Comparison of ENCODE assay signal across 8 cellular contexts in the genomic region with DNA sequence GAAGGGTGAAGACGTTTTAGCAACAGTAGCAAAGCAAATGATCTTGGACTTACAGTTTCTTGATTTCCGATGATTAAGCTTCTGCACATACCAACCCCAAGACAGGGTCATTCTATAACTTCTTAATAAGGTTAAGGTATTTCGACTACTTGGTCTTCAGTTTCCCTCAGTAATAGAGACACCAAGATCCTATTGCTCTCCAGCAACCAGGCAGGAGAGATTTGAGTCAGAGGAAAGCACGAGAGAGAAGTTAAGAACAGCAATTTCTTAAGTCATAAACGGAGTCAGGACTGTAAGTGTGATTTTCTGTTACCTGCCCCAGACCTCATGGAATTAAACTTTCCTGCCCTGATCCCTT.
DNase-seq lines count a peak whose midpoint lies in the region; ATAC-seq, FAIRE-seq and TF ChIP-seq lines count a peak whose summit lies in the region.

No MANE protein-coding gene starts in this region.

- dilution Hi-C loops in keratinocyte (cut with MboI; ENCODE audit: extremely low pct_ligation_motif_present, low sequenced_read_pairs), result no loop called here

- FAIRE-seq in keratinocyte (lab: Jason Lieb, UNC), result no peak

- no peaks in the 10 kb centered on the region for H3K9me1 ChIP-seq in keratinocyte (ENCODE audit: control insufficient read depth, extremely low read depth, insufficient read depth, low read length)

- H3K27me3 ChIP-seq in NT2/D1 (ENCODE audit: insufficient read depth, insufficient read length) (peaks cover 7% of the 10 kb centered on the region), keratinocyte (ENCODE audit: control insufficient read depth, extremely low read depth, insufficient read depth, low read length) (no peaks in the 10 kb centered on the region), tibial nerve (no peaks in the 10 kb centered on the region)

- H3K4me1 ChIP-seq in NT2/D1 (ENCODE audit: insufficient read depth, insufficient read length), result no peaks in the 10 kb centered on the region
- peaks cover 12% of the 10 kb centered on the region for H3K4me1 ChIP-seq in keratinocyte (ENCODE audit: control insufficient read depth, extremely low read depth, insufficient read depth, low read length)
- peaks cover 0 to 16% (median 6%) of the 10 kb centered on the region in 4 donors for H3K4me1 ChIP-seq in tibial nerve

- H3K4me3 Mint-ChIP-seq in activated T-cell treated with anti-CD3 and anti-CD28 coated beads, Interleukin-2, amount 50 U/mL, for 72 hours, result peak overlapping the region in 1 of 2 donors; percentile 81

- ATAC-seq in activated T-cell treated with anti-CD3 and anti-CD28 coated beads, Interleukin-2, amount 50 U/mL, for 72 hours (replicated peaks in 1 of 2), result peak; percentile 30 to 36
- ATAC-seq in GM18870 (IDR thresholded peaks at IDR 0.05; ENCODE audit: unreplicated experiment), result no peak

- DNase-seq in activated T-cell treated with anti-CD3 and anti-CD28 coated beads, Interleukin-2, amount 50 U/mL, for 72 hours, result no peak
- no peak for DNase-seq in activated T-cell treated with anti-CD3 and anti-CD28 coated beads, Interleukin-2, amount 50 U/mL, for 1 hour
- no peak for DNase-seq in NT2/D1 (ENCODE audit: low read depth, low spot score)
- DNase-seq in keratinocyte (ENCODE audit: low read depth, low spot score), result no peak
- DNase-seq in tibial nerve (ENCODE audit: low spot score in 2 of 2), result no peak
- DNase-seq in NCI-H1092 treated with DMSO at 0.1 percent for 48 hours (lab: John Stamatoyannopoulos, UW), result no peak
- no peak for DNase-seq in NCI-H1436 treated with DMSO at 0.1 percent for 48 hours (lab: John Stamatoyannopoulos, UW)

- TF ChIP-seq CTCF in keratinocyte (optimal IDR thresholded peaks at IDR 0.05 in 1 of 3, IDR thresholded peaks at IDR 0.05 in 1 of 3, conservative IDR thresholded peaks at IDR 0.05 in 1 of 3; ENCODE audit: extremely low read depth in 1 of 3, insufficient read depth in 2 of 3, low read length in 3 of 3), result no peak
- no peak for TF ChIP-seq CTCF in tibial nerve (IDR thresholded peaks at IDR 0.05)

- 42% methylated on average over 5 of the region's 5 CpGs for WGBS in tibial nerve, 2 donors

- no peak overlapping the region for H3K4me3 ChIP-seq in NT2/D1 (ENCODE audit: insufficient read length, low read depth)
- no peak overlapping the region for H3K4me3 ChIP-seq in keratinocyte (ENCODE audit: control insufficient read depth in 2 of 3, extremely low read depth in 1 of 3, insufficient read depth in 2 of 3, low read depth in 1 of 3, low read length in 3 of 3)
- peak overlapping the region in 1 of 4 donors; percentile 47 for H3K4me3 ChIP-seq in tibial nerve

- H3K36me3 ChIP-seq in NT2/D1 (ENCODE audit: insufficient read depth, insufficient read length, low read length) (no peaks in the 10 kb centered on the region), keratinocyte (ENCODE audit: control insufficient read depth in 2 of 2, extremely low read depth in 1 of 2, insufficient read depth in 2 of 2, low read length in 2 of 2) (no peaks in the 10 kb centered on the region), tibial nerve (no peaks in the 10 kb centered on the region)

- no peaks in the 10 kb centered on the region for H3K9me3 Mint-ChIP-seq in activated T-cell treated with anti-CD3 and anti-CD28 coated beads, Interleukin-2, amount 50 U/mL, for 72 hours

- H3K9me3 ChIP-seq in NT2/D1 (ENCODE audit: insufficient read depth, low read length) (peaks cover 12% of the 10 kb centered on the region; the same call in 1 of the 2 replicates), keratinocyte (ENCODE audit: control insufficient read depth, low read depth, low read length) (no peaks in the 10 kb centered on the region), tibial nerve (no peaks in the 10 kb centered on the region)

- no peak overlapping the region for H3K27ac Mint-ChIP-seq in activated T-cell treated with anti-CD3 and anti-CD28 coated beads, Interleukin-2, amount 50 U/mL, for 72 hours

- no peaks in the 10 kb centered on the region for H3K36me3 Mint-ChIP-seq in activated T-cell treated with anti-CD3 and anti-CD28 coated beads, Interleukin-2, amount 50 U/mL, for 72 hours (ENCODE audit: insufficient read depth in 2 of 2)

- TF ChIP-seq EP300 in tibial nerve (IDR thresholded peaks at IDR 0.05), result no peak

- peaks cover 29% of the 10 kb centered on the region for H3K27me3 Mint-ChIP-seq in activated T-cell treated with anti-CD3 and anti-CD28 coated beads, Interleukin-2, amount 50 U/mL, for 72 hours (ENCODE audit: low read depth)

- H3K9ac ChIP-seq in NT2/D1 (ENCODE audit: insufficient read length, low read depth) (peak overlapping the region; percentile 57), keratinocyte (ENCODE audit: control insufficient read depth, extremely low read depth, insufficient read depth, low read length) (no peak overlapping the region)

- peaks cover 13% of the 10 kb centered on the region for H3K4me1 Mint-ChIP-seq in activated T-cell treated with anti-CD3 and anti-CD28 coated beads, Interleukin-2, amount 50 U/mL, for 72 hours (ENCODE audit: low read depth)

- H3K27ac ChIP-seq in keratinocyte (ENCODE audit: control insufficient read depth, insufficient read depth, low read length) (no peak overlapping the region), tibial nerve (peak overlapping the region in 3 of 4 donors; percentile 73 to 88 (median 85))

- no peak for TF ChIP-seq POLR2A in tibial nerve (IDR thresholded peaks at IDR 0.05)

- no peaks in the 10 kb centered on the region for H3K79me2 ChIP-seq in keratinocyte (ENCODE audit: control insufficient read depth, insufficient read depth, low read length)

- peak overlapping the region; percentile 96 for H3K4me2 ChIP-seq in keratinocyte (ENCODE audit: control insufficient read depth, extremely low read depth, insufficient read depth, low read depth, low read length)

- no peak overlapping the region for H2AFZ ChIP-seq in keratinocyte (ENCODE audit: control insufficient read depth, low read length)

- no peaks in the 10 kb centered on the region for H4K20me1 ChIP-seq in keratinocyte (ENCODE audit: control insufficient read depth, extremely low read depth, insufficient read depth, low read length)
